ENCODE assay signal across 9 cellular contexts in genomic region chr13:48798180-48798579, GRCh38.
"Had no signal": no experiment of that assay in that cellular context is flagged by ENCODE, and none has a peak within 500 bp of the region (broad histone marks: within the 10 kb centered on the region; RNA-seq: fewer than 3 reads in every experiment).

No MANE protein-coding gene starts in this region.

- H3K9ac ChIP-seq: GM23248 had no signal

- H3K27ac ChIP-seq: GM23248 had no signal

- H3K4me1 ChIP-seq: HAP-1 had no signal

- H3K4me3 ChIP-seq: GM23248, GM23338, HAP-1 had no signal

- DNase-seq: GM23248, GOT3, H7, H9, HCEC 1CT, HFFc6 had no signal

- H3K36me3 ChIP-seq: HAP-1 had no signal

- H3K4me2 ChIP-seq: GM23338 had no signal

- H2AFZ ChIP-seq: GM23248, GM23338 had no signal

- H3K9me3 ChIP-seq: HAP-1 had no signal

- ATAC-seq: GM23338, HCT116 had no signal
